ENCODE assay signal across 2 cellular contexts in genomic region chr1:88985692-88986091, GRCh38.
TF ChIP-seq lines count a peak whose summit lies in the region.

No MANE protein-coding gene starts in this region.

TF ChIP-seq in HepG2, 621 proteins besides CTCF, POLR2A, EP300 and RAD21:
- TF ChIP-seq FOSL2 (CRISPR knock-in tag; IDR thresholded peaks at IDR 0.05) (peak; percentile 25; the same call in 1 of the 2 replicates), IKZF5 (CRISPR knock-in tag; IDR thresholded peaks at IDR 0.05) (no peak)

TF ChIP-seq in HEK293T, 16 proteins besides CTCF, POLR2A, EP300 and RAD21:
- TF ChIP-seq ELF4 (IDR thresholded peaks at IDR 0.05) (no peak), PKNOX1 (IDR thresholded peaks at IDR 0.05) (no peak), L3MBTL2 (conservative IDR thresholded peaks at IDR 0.05) (no peak), FOXK2 (IDR thresholded peaks at IDR 0.05) (no peak)
